ENCODE assay signal across 1 cellular context in the genomic region with DNA sequence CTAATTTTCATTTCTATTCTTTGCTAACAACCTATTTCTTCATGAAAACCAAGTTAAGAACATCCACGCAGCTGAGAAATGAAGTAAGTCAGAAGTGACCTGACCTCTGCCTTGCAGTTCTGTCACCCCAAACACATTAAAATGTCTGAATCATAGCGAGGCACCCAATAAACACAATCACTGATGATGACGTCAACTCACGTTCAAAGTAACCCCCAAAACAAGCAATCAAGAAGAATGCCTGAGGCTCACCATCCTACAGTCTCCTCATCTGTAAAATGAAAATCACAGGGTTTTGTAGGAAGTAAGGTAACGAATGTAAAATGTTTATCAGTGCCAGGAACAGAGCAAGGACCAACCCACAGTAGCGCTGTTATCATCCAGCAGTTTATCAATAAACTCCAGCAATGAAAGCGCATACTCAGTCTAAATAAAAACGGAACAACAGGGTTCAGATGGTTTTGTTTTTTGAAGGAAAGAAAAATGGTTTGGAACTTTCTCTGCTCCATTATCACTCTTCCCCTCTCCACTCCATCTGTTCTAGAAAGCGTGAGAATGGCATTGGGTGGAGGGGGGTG.
TF ChIP-seq lines count a peak whose summit lies in the region.

No MANE protein-coding gene starts in this region.

TF ChIP-seq in K562, 482 proteins besides CTCF, POLR2A, EP300 and RAD21 (continued from another document and continues in another):
- TF ChIP-seq, protein P1, sequence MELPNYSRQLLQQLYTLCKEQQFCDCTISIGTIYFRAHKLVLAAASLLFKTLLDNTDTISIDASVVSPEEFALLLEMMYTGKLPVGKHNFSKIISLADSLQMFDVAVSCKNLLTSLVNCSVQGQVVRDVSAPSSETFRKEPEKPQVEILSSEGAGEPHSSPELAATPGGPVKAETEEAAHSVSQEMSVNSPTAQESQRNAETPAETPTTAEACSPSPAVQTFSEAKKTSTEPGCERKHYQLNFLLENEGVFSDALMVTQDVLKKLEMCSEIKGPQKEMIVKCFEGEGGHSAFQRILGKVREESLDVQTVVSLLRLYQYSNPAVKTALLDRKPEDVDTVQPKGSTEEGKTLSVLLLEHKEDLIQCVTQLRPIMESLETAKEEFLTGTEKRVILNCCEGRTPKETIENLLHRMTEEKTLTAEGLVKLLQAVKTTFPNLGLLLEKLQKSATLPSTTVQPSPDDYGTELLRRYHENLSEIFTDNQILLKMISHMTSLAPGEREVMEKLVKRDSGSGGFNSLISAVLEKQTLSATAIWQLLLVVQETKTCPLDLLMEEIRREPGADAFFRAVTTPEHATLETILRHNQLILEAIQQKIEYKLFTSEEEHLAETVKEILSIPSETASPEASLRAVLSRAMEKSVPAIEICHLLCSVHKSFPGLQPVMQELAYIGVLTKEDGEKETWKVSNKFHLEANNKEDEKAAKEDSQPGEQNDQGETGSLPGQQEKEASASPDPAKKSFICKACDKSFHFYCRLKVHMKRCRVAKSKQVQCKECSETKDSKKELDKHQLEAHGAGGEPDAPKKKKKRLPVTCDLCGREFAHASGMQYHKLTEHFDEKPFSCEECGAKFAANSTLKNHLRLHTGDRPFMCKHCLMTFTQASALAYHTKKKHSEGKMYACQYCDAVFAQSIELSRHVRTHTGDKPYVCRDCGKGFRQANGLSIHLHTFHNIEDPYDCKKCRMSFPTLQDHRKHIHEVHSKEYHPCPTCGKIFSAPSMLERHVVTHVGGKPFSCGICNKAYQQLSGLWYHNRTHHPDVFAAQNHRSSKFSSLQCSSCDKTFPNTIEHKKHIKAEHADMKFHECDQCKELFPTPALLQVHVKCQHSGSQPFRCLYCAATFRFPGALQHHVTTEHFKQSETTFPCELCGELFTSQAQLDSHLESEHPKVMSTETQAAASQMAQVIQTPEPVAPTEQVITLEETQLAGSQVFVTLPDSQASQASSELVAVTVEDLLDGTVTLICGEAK (IDR thresholded peaks at IDR 0.05): 0 out of 2 replicates have a peak, but pooled peaks have one; percentile 26
- TF ChIP-seq, protein P1 (CRISPR knock-in tag; IDR thresholded peaks at IDR 0.05): no peak
- TF ChIP-seq ARID1B (IDR thresholded peaks at IDR 0.05) (peak; percentile 61), TAF1 (IDR thresholded peaks at IDR 0.05; ENCODE audit: control insufficient read depth, extremely low read depth, insufficient read depth, low read length, severe bottlenecking) (no peak), SMAD1 (IDR thresholded peaks at IDR 0.05; ENCODE audit: low read depth, low read length, partially characterized antibody) (no peak), ZNF766 (CRISPR knock-in tag; conservative IDR thresholded peaks at IDR 0.05) (0 out of 2 replicates have a peak, but pooled peaks have one; percentile 21), BHLHE40 (IDR thresholded peaks at IDR 0.05; ENCODE audit: low read length) (peak; percentile 11; the same call in 1 of the 2 replicates), DPF2 (IDR thresholded peaks at IDR 0.05) (peak; percentile 33), ZNF212 (CRISPR knock-in tag; IDR thresholded peaks at IDR 0.05) (no peak), IRF1 (CRISPR knock-in tag; IDR thresholded peaks at IDR 0.05; ENCODE audit: borderline replicate concordance) (no peak), FOXO4 (CRISPR knock-in tag; IDR thresholded peaks at IDR 0.05) (no peak), KDM2B (CRISPR knock-in tag; IDR thresholded peaks at IDR 0.05) (no peak), ZFX (CRISPR knock-in tag; IDR thresholded peaks at IDR 0.05) (no peak), SMARCE1 (IDR thresholded peaks at IDR 0.05) (0 out of 2 replicates have a peak, but pooled peaks have one; percentile 47), ATF7 (IDR thresholded peaks at IDR 0.05) (peak; percentile 78), ZNF134 (CRISPR knock-in tag; conservative IDR thresholded peaks at IDR 0.05) (no peak), ZBTB1 (CRISPR knock-in tag; IDR thresholded peaks at IDR 0.05; ENCODE audit: borderline replicate concordance, low read depth) (no peak), CREM (IDR thresholded peaks at IDR 0.05; ENCODE audit: low read depth) (peak; percentile 61; the same call in 1 of the 2 replicates), MIER1 (IDR thresholded peaks at IDR 0.05; ENCODE audit: low read depth) (no peak), JUND (IDR thresholded peaks at IDR 0.05; ENCODE audit: borderline replicate concordance, low read depth, low read length) (peak; percentile 13), JUND (tag; IDR thresholded peaks at IDR 0.05; ENCODE audit: borderline replicate concordance, low read depth, low read length) (peak; percentile 78), ZNF280A (IDR thresholded peaks at IDR 0.05; ENCODE audit: low read depth, partially characterized antibody) (no peak), CCAR2 (IDR thresholded peaks at IDR 0.05; ENCODE audit: low read depth, low read length) (no peak), ZBTB43 (CRISPR knock-in tag; IDR thresholded peaks at IDR 0.05) (no peak), POLR3A (IDR thresholded peaks at IDR 0.05; ENCODE audit: borderline replicate concordance, extremely low read depth, insufficient read depth, insufficient read length) (no peak), TEAD1 (CRISPR knock-in tag; IDR thresholded peaks at IDR 0.05) (no peak), USF2 (CRISPR knock-in tag; IDR thresholded peaks at IDR 0.05) (no peak), ASH1L (IDR thresholded peaks at IDR 0.05; ENCODE audit: borderline replicate concordance, low read depth, partially characterized antibody) (no peak), ZNF232 (CRISPR knock-in tag; IDR thresholded peaks at IDR 0.05) (no peak), SMAD2 (IDR thresholded peaks at IDR 0.05; ENCODE audit: low read depth, low read length) (no peak), LEF1 (IDR thresholded peaks at IDR 0.05) (no peak), MBD2 (IDR thresholded peaks at IDR 0.05; ENCODE audit: borderline replicate concordance, low read depth) (no peak), CC2D1A (IDR thresholded peaks at IDR 0.05) (no peak)
- TF ChIP-seq, protein P2, sequence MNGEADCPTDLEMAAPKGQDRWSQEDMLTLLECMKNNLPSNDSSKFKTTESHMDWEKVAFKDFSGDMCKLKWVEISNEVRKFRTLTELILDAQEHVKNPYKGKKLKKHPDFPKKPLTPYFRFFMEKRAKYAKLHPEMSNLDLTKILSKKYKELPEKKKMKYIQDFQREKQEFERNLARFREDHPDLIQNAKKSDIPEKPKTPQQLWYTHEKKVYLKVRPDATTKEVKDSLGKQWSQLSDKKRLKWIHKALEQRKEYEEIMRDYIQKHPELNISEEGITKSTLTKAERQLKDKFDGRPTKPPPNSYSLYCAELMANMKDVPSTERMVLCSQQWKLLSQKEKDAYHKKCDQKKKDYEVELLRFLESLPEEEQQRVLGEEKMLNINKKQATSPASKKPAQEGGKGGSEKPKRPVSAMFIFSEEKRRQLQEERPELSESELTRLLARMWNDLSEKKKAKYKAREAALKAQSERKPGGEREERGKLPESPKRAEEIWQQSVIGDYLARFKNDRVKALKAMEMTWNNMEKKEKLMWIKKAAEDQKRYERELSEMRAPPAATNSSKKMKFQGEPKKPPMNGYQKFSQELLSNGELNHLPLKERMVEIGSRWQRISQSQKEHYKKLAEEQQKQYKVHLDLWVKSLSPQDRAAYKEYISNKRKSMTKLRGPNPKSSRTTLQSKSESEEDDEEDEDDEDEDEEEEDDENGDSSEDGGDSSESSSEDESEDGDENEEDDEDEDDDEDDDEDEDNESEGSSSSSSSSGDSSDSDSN (IDR thresholded peaks at IDR 0.05; ENCODE audit: borderline replicate concordance in 1 of 2, low read depth in 2 of 2, low read length in 2 of 2): no peak
- TF ChIP-seq, protein P3, sequence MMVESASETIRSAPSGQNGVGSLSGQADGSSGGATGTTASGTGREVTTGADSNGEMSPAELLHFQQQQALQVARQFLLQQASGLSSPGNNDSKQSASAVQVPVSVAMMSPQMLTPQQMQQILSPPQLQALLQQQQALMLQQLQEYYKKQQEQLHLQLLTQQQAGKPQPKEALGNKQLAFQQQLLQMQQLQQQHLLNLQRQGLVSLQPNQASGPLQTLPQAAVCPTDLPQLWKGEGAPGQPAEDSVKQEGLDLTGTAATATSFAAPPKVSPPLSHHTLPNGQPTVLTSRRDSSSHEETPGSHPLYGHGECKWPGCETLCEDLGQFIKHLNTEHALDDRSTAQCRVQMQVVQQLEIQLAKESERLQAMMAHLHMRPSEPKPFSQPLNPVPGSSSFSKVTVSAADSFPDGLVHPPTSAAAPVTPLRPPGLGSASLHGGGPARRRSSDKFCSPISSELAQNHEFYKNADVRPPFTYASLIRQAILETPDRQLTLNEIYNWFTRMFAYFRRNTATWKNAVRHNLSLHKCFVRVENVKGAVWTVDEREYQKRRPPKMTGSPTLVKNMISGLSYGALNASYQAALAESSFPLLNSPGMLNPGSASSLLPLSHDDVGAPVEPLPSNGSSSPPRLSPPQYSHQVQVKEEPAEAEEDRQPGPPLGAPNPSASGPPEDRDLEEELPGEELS (CRISPR knock-in tag; IDR thresholded peaks at IDR 0.05; ENCODE audit: borderline replicate concordance): no peak
- TF ChIP-seq, protein P4, sequence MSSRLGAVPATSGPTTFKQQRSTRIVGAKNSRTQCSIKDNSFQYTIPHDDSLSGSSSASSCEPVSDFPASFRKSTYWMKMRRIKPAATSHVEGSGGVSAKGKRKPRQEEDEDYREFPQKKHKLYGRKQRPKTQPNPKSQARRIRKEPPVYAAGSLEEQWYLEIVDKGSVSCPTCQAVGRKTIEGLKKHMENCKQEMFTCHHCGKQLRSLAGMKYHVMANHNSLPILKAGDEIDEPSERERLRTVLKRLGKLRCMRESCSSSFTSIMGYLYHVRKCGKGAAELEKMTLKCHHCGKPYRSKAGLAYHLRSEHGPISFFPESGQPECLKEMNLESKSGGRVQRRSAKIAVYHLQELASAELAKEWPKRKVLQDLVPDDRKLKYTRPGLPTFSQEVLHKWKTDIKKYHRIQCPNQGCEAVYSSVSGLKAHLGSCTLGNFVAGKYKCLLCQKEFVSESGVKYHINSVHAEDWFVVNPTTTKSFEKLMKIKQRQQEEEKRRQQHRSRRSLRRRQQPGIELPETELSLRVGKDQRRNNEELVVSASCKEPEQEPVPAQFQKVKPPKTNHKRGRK (tag; IDR thresholded peaks at IDR 0.05): no peak
